ENCODE assay signal across 15 cellular contexts in the genomic region with DNA sequence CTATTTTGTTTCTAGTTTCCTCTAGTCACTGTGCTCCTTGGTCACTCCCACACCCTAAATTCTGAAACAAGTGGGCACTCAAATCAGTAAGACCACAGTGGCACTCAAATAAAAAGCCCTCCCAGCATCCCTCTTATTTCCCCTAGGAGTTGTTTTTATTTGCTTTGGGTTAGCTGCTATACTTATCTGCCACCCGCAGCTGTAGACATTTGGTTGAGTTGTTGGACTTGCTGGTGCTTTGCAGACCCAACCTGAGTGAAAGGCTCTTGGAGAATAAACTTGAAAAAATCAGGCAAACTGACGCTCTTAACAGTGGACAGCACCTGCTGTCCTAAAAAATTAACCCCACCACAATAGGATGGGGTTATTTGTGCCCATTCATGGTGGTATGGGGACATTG.
"Had no signal": no experiment of that assay in that cellular context is flagged by ENCODE, and none has a peak within 500 bp of the region (broad histone marks: within the 10 kb centered on the region; RNA-seq: fewer than 3 reads in every experiment).

No MANE protein-coding gene starts in this region.

- H3K4me1 ChIP-seq: left lung, right lobe of liver had no signal

- H3K27me3 ChIP-seq: left lung, right lobe of liver had no signal

- H3K27ac ChIP-seq: left lung, right lobe of liver had no signal

- ATAC-seq: activated CD8-positive, alpha-beta memory T cell treated with anti-CD3 and anti-CD28 coated beads, Interleukin-2, amount 10 ng/mL, durations not matched to agents 7 days and 5 days; activated T-cell treated with anti-CD3 and anti-CD28 coated beads, Interleukin-2, amount 50 U/mL, for 4 hours; left lung had no signal

- H3K4me3 ChIP-seq: left lung, right lobe of liver had no signal

- H3K9me3 ChIP-seq: left lung, right lobe of liver had no signal

- DNase-seq: activated CD4-positive, alpha-beta T cell treated with anti-CD3 and anti-CD28 coated beads for 1 hour; activated CD4-positive, alpha-beta T cell treated with anti-CD3 and anti-CD28 coated beads, Interleukin-2, amount 50 U/mL, for 48 hours; activated CD8-positive, alpha-beta memory T cell treated with anti-CD3 and anti-CD28 coated beads, Interleukin-2, amount 10 ng/mL, durations not matched to agents 7 days and 5 days; activated gamma-delta T cell; activated T-cell treated with anti-CD3 and anti-CD28 coated beads, Interleukin-2, amount 50 U/mL, for 4 hours; cortex of kidney; effector CD8-positive, alpha-beta T cell; glutamatergic neuron; islet precursor cell; left lung; occipital lobe; right lobe of liver; stimulated activated naive CD4-positive, alpha-beta T cell; substantia nigra; T-helper 9 cell had no signal
